Comparison of ENCODE assay signal across 9 cellular contexts in genomic region chr10:70540089-70540788, GRCh38.
DNase-seq lines count a peak whose midpoint lies in the region; ATAC-seq, FAIRE-seq and TF ChIP-seq lines count a peak whose summit lies in the region.
"Had no signal": no experiment of that assay in that cellular context is flagged by ENCODE, and none has a peak within 500 bp of the region (broad histone marks: within the 10 kb centered on the region; RNA-seq: fewer than 3 reads in every experiment).

No MANE protein-coding gene starts in this region.

- H3K4me3 Mint-ChIP-seq in activated T-cell treated with anti-CD3 and anti-CD28 coated beads, Interleukin-2, amount 50 U/mL, for 72 hours = no peak overlapping the region
- H3K4me3 Mint-ChIP-seq: activated naive CD8-positive, alpha-beta T cell had no signal

- no peaks in the 10 kb centered on the region for H3K9me2 ChIP-seq in hepatocyte (replicated peaks; ENCODE audit: insufficient read depth)

- H3K27ac ChIP-seq in hepatocyte (no peak overlapping the region), tibial nerve (no peak overlapping the region)

- TF ChIP-seq EP300 in tibial nerve (IDR thresholded peaks at IDR 0.05) = no peak

- H3K27me3 ChIP-seq in hepatocyte = no peaks in the 10 kb centered on the region
- no peaks in the 10 kb centered on the region for H3K27me3 ChIP-seq in tibial nerve

- H3K4me1 Mint-ChIP-seq in activated T-cell treated with anti-CD3 and anti-CD28 coated beads, Interleukin-2, amount 50 U/mL, for 72 hours (ENCODE audit: low read depth) = no peaks in the 10 kb centered on the region

- FAIRE-seq in H54 (lab: Jason Lieb, UNC) = no peak

- H3K4me1 ChIP-seq in hepatocyte (ENCODE audit: insufficient read depth) = no peaks in the 10 kb centered on the region
- H3K4me1 ChIP-seq in tibial nerve = peaks cover 0 to 22% (median 0%) of the 10 kb centered on the region in 4 donors

- H3K36me3 ChIP-seq in hepatocyte (replicated peaks; ENCODE audit: insufficient read depth, low read depth) = no peaks in the 10 kb centered on the region
- H3K36me3 ChIP-seq in tibial nerve = peaks cover 0 to 18% (median 0%) of the 10 kb centered on the region in 3 donors

- TF ChIP-seq CTCF in AG04449 (IDR thresholded peaks at IDR 0.05; ENCODE audit: insufficient read depth, low read length, missing control alignments) (peak; percentile 77), hepatocyte (IDR thresholded peaks at IDR 0.05; ENCODE audit: poor library complexity) (peak; percentile 50), tibial nerve (IDR thresholded peaks at IDR 0.05) (peak; percentile 29 to 71 (median 50))

- peak; percentile 39 to 43 for ATAC-seq in activated T-cell treated with anti-CD3 and anti-CD28 coated beads, Interleukin-2, amount 50 U/mL, for 72 hours (replicated peaks in 1 of 2)
- ATAC-seq in GM19455 (IDR thresholded peaks at IDR 0.05; ENCODE audit: unreplicated experiment) = no peak

- no peaks in the 10 kb centered on the region for H3K27me3 Mint-ChIP-seq in activated T-cell treated with anti-CD3 and anti-CD28 coated beads, Interleukin-2, amount 50 U/mL, for 72 hours (ENCODE audit: low read depth)
- H3K27me3 Mint-ChIP-seq: activated naive CD8-positive, alpha-beta T cell had no signal

- H3K4me2 ChIP-seq in hepatocyte = no peak overlapping the region

- DNase-seq in AG04449 (ENCODE audit: low read depth, low spot score) (no peak), H54 (ENCODE audit: insufficient read length, low spot score) (peak; percentile 50), hepatocyte (ENCODE audit: low spot score) (peak; percentile 42), tibial nerve (ENCODE audit: low spot score in 2 of 2) (no peak), NCI-H2107 (lab: John Stamatoyannopoulos, UW) (no peak), GF-D8 (lab: John Stamatoyannopoulos, UW) (no peak)
- DNase-seq in activated T-cell treated with anti-CD3 and anti-CD28 coated beads, Interleukin-2, amount 50 U/mL, for 72 hours = peak; percentile 27 to 35

- no peaks in the 10 kb centered on the region for H3K36me3 Mint-ChIP-seq in activated T-cell treated with anti-CD3 and anti-CD28 coated beads, Interleukin-2, amount 50 U/mL, for 72 hours (ENCODE audit: insufficient read depth in 2 of 2)
- H3K36me3 Mint-ChIP-seq: activated naive CD8-positive, alpha-beta T cell had no signal

- no peaks in the 10 kb centered on the region for H4K20me1 ChIP-seq in hepatocyte (ENCODE audit: insufficient read depth, poor library complexity, severe bottlenecking)

- no peak for TF ChIP-seq POLR2A in H54 (IDR thresholded peaks at IDR 0.05; ENCODE audit: low read depth, low read length)
- no peak for TF ChIP-seq POLR2A in tibial nerve (IDR thresholded peaks at IDR 0.05)

- H3K27ac Mint-ChIP-seq in activated T-cell treated with anti-CD3 and anti-CD28 coated beads, Interleukin-2, amount 50 U/mL, for 72 hours = no peak overlapping the region
- H3K27ac Mint-ChIP-seq: activated naive CD8-positive, alpha-beta T cell had no signal

- POLR2A ChIA-PET in AG04449 (lab: Yijun Ruan, JAX) = no interaction called here

- no peaks in the 10 kb centered on the region for H3K9me3 Mint-ChIP-seq in activated T-cell treated with anti-CD3 and anti-CD28 coated beads, Interleukin-2, amount 50 U/mL, for 72 hours

- H3K4me3 ChIP-seq in AG04449 (ENCODE audit: low read depth, low read length) = no peak overlapping the region
- no peak overlapping the region for H3K4me3 ChIP-seq in hepatocyte
- no peak overlapping the region for H3K4me3 ChIP-seq in tibial nerve

- 80% methylated on average over 17 of the region's 17 CpGs for WGBS in hepatocyte (ENCODE audit: low lambda C conversion rate, missing lambda C conversion rate)
- WGBS in tibial nerve, 2 donors = 66 to 72% methylated on average over 15 to 17 of the region's 17 CpGs

- H2AFZ ChIP-seq in hepatocyte = no peak overlapping the region

- CTCF ChIA-PET in AG04449 (lab: Yijun Ruan, JAX) = interaction anchor here (0.8 to 11.9 kb wide), 12 partner anchors 9 to 219 kb away, joined by 3 to 180 read pairs (median 4); no protein-coding TSS in a partner anchor

- H3K9me3 ChIP-seq in hepatocyte (ENCODE audit: low read depth) (no peaks in the 10 kb centered on the region), tibial nerve (no peaks in the 10 kb centered on the region)

- no peaks in the 10 kb centered on the region for H3K79me2 ChIP-seq in hepatocyte

Comparison
In these comparisons a context has a peak if more than half of its experiments do, and no peak if none do; other contexts are left out.
1. DNase-seq: peak in H54 (single experiment), activated T-cell treated with anti-CD3 and anti-CD28 coated beads, Interleukin-2, amount 50 U/mL, for 72 hours (2 of 2) and hepatocyte (single experiment); none in AG04449 (single experiment), tibial nerve (0 of 2), NCI-H2107 (single experiment) and GF-D8 (single experiment).
2. Peak in every context shown above with its lines, with median percentiles within 50 percentile points of each other: CTCF ChIP-seq.